37 cellular contexts compared by ENCODE assay signal in genomic region chr16:78286076-78286475, GRCh38.
"Had no signal": no experiment of that assay in that cellular context is flagged by ENCODE, and none has a peak within 500 bp of the region (broad histone marks: within the 10 kb centered on the region; RNA-seq: fewer than 3 reads in every experiment).

No MANE protein-coding gene starts in this region.

- H3K9me3 ChIP-seq: ascending aorta, Peyer's patch, SJSA1 had no signal

- H3K36me3 ChIP-seq: ascending aorta, cardiac muscle cell, Peyer's patch, SJSA1 had no signal

- H3K4me3 ChIP-seq: ascending aorta, cardiac muscle cell, K562, Peyer's patch, SJSA1 had no signal

- FAIRE-seq: K562 had no signal

- ATAC-seq: activated CD8-positive, alpha-beta memory T cell treated with anti-CD3 and anti-CD28 coated beads, Interleukin-2, amount 10 ng/mL, durations not matched to agents 7 days and 5 days; K562; PC-3; SK-N-SH treated with all-trans-retinoic acid at 6 μM for 48 hours had no signal

- DNase-seq: activated B cell treated with CpG ODN at 0.5 μM for 24 hours; activated CD4-positive, alpha-beta memory T cell treated with anti-CD3 and anti-CD28 coated beads, Interleukin-2, amount 10 ng/mL, durations not matched to agents 7 days and 5 days; activated CD4-positive, alpha-beta T cell treated with anti-CD3 and anti-CD28 coated beads for 4 hours; activated CD4-positive, alpha-beta T cell treated with anti-CD3 and anti-CD28 coated beads, Interleukin-2, amount 50 U/mL, for 1 hour; activated CD4-positive, CD25-positive, alpha-beta regulatory T cell treated with anti-CD3 and anti-CD28 coated beads, Interleukin-2, amount 50 U/mL, for 72 hours; activated CD8-positive, alpha-beta memory T cell treated with anti-CD3 and anti-CD28 coated beads for 24 hours; activated CD8-positive, alpha-beta memory T cell treated with anti-CD3 and anti-CD28 coated beads, Interleukin-2, amount 10 ng/mL, durations not matched to agents 7 days and 5 days; activated CD8-positive, alpha-beta memory T cell treated with anti-CD3 and anti-CD28 coated beads, Interleukin-2, amount 50 U/mL, for 48 hours; activated effector memory CD4-positive, alpha-beta T cell treated with Interleukin-2 at 50 U/mL for 16 hours; activated naive CD4-positive, alpha-beta T cell; activated naive CD4-positive, alpha-beta T cell treated with anti-CD3 and anti-CD28 coated beads, Interleukin-2, amount 50 U/mL, for 16 hours; activated naive CD8-positive, alpha-beta T cell treated with anti-CD3 and anti-CD28 coated beads, Interleukin-2, amount 10 ng/mL, durations not matched to agents 7 days and 5 days; activated T-cell treated with anti-CD3 and anti-CD28 coated beads, Interleukin-2, amount 50 U/mL, for 48 hours; amygdala; NCI-H1092 treated with DMSO at 0.1 percent for 48 hours; NCI-H1417; NCI-H146; NCI-H2029 treated with DMSO at 0.1 percent for 48 hours; NCI-H2107; NCI-H226; NCI-H446 treated with DMSO at 0.1 percent for 48 hours; NCI-H748 treated with DMSO at 0.1 percent for 48 hours; NK-92 treated with Interleukin-12 subunit alpha and Interleukin-12 subunit beta, amount 100 ng/mL, for 24 hours; PC-3; Peyer's patch; RPMI8226; SHP77 treated with DMSO at 0.1 percent for 48 hours; SW 1271; T-helper 1 cell; T-helper 2 cell; T-helper 9 cell had no signal

- H3K27ac ChIP-seq: ascending aorta, cardiac muscle cell, SJSA1, VCaP had no signal
